In genomic region chr7:44618045-44618444, GRCh38 we compare ENCODE assay signal across 2 cellular contexts.
TF ChIP-seq lines count a peak whose summit lies in the region.

No MANE protein-coding gene starts in this region.

TF ChIP-seq in SK-N-SH, 30 proteins besides CTCF, POLR2A, EP300 and RAD21 (continued from another document):
- TF ChIP-seq TCF12 (IDR thresholded peaks at IDR 0.05), result no peak
- TF ChIP-seq JUND (IDR thresholded peaks at IDR 0.05), result no peak
- TF ChIP-seq, protein P1, sequence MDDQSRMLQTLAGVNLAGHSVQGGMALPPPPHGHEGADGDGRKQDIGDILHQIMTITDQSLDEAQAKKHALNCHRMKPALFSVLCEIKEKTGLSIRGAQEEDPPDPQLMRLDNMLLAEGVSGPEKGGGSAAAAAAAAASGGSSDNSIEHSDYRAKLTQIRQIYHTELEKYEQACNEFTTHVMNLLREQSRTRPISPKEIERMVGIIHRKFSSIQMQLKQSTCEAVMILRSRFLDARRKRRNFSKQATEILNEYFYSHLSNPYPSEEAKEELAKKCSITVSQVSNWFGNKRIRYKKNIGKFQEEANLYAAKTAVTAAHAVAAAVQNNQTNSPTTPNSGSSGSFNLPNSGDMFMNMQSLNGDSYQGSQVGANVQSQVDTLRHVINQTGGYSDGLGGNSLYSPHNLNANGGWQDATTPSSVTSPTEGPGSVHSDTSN (IDR thresholded peaks at IDR 0.05), result no peak
- no peak for TF ChIP-seq FOXM1 (IDR thresholded peaks at IDR 0.05; ENCODE audit: low read depth)
- TF ChIP-seq MEF2A (IDR thresholded peaks at IDR 0.05; ENCODE audit: borderline replicate concordance, low read depth), result no peak
- no peak for TF ChIP-seq CHD2 (IDR thresholded peaks at IDR 0.05; ENCODE audit: low read length, partially characterized antibody)
- TF ChIP-seq GATA2 (CRISPR knock-in tag; IDR thresholded peaks at IDR 0.05), result no peak
- TF ChIP-seq ELF1 (IDR thresholded peaks at IDR 0.05), result no peak
- no peak for TF ChIP-seq SMC3 (IDR thresholded peaks at IDR 0.05; ENCODE audit: low read depth, low read length)
- no peak for TF ChIP-seq USF1 (IDR thresholded peaks at IDR 0.05; ENCODE audit: borderline replicate concordance, low read depth)
- TF ChIP-seq, protein P2, sequence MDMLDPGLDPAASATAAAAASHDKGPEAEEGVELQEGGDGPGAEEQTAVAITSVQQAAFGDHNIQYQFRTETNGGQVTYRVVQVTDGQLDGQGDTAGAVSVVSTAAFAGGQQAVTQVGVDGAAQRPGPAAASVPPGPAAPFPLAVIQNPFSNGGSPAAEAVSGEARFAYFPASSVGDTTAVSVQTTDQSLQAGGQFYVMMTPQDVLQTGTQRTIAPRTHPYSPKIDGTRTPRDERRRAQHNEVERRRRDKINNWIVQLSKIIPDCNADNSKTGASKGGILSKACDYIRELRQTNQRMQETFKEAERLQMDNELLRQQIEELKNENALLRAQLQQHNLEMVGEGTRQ (IDR thresholded peaks at IDR 0.05; ENCODE audit: borderline replicate concordance, low read depth, low read length), result no peak

TF ChIP-seq in SK-N-SH treated with all-trans-retinoic acid at 6 μM for 48 hours, 23 proteins besides CTCF, POLR2A, EP300 and RAD21 (continued from another document):
- TF ChIP-seq, protein P3, sequence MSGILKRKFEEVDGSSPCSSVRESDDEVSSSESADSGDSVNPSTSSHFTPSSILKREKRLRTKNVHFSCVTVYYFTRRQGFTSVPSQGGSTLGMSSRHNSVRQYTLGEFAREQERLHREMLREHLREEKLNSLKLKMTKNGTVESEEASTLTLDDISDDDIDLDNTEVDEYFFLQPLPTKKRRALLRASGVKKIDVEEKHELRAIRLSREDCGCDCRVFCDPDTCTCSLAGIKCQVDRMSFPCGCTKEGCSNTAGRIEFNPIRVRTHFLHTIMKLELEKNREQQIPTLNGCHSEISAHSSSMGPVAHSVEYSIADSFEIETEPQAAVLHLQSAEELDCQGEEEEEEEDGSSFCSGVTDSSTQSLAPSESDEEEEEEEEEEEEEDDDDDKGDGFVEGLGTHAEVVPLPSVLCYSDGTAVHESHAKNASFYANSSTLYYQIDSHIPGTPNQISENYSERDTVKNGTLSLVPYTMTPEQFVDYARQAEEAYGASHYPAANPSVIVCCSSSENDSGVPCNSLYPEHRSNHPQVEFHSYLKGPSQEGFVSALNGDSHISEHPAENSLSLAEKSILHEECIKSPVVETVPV (CRISPR knock-in tag; IDR thresholded peaks at IDR 0.05), result no peak
